ENCODE assay signal across 8 cellular contexts in genomic region chr6:107132330-107132954, GRCh38. TPM values are rescaled to one million over a fixed set of nuclear protein-coding genes. Genes with fewer than 3 reads are reported as not detected.
A peak's percentile ranks its signal among the peaks of the same experiment; 100 is the strongest.
DNase-seq lines count a peak whose midpoint lies in the region; ATAC-seq and TF ChIP-seq lines count a peak whose summit lies in the region.

No MANE protein-coding gene starts in this region.

- DNase-seq in A673 (ENCODE audit: low spot score) (peak; percentile 43), GM06990 (ENCODE audit: extremely low read depth, insufficient read length) (no peak), RKO (ENCODE audit: low spot score) (peak; percentile 55), epithelial cell of esophagus (ENCODE audit: low read depth) (peak; percentile 16), spleen (no peak), A172 (ENCODE audit: low spot score) (no peak), sciatic nerve (ENCODE audit: low spot score) (no peak)

- ATAC-seq in GM21786 (IDR thresholded peaks at IDR 0.05; ENCODE audit: unreplicated experiment), result no peak
- ATAC-seq in sciatic nerve, result no peak

- H3K27ac ChIP-seq in A673 (ENCODE audit: low read depth, low read length, poor library complexity, severe bottlenecking) (no peak overlapping the region), spleen (no peak overlapping the region)

- no TSS peak for BruUV-seq in A673 (replicated peaks; lab: Mats Ljungman, UMichigan)

- H3K9me3 ChIP-seq in A673 (ENCODE audit: low read depth, low read length, poor library complexity, severe bottlenecking) (no peaks in the 10 kb centered on the region), spleen (no peaks in the 10 kb centered on the region)

- no peaks in the 10 kb centered on the region for H3K4me1 ChIP-seq in A673 (ENCODE audit: insufficient read depth, low read length, poor library complexity, severe bottlenecking)
- no peaks in the 10 kb centered on the region for H3K4me1 ChIP-seq in spleen

- POLR2A ChIA-PET in A673 (lab: Charles Lee; ENCODE audit: low non-redundant PET), result no interaction called here

- intact Hi-C loops in A673 (cut with micrococcal nuclease; ENCODE audit: unreplicated experiment), result loop anchor here (1.0 to 10.0 kb wide), 2 partner anchors 542 to 572 kb away; no protein-coding TSS in a partner anchor
- intact Hi-C loops in spleen (cut with DNase I; ENCODE audit: low total_unique reads), result no loop called here
- intact Hi-C loops in sciatic nerve (cut with DNase I), result loop anchor here (5.0 kb wide), 1 partner anchor 535 kb away; no protein-coding TSS in a partner anchor

- peak; percentile 59 for TF ChIP-seq CTCF in A673 (conservative IDR thresholded peaks at IDR 0.05; ENCODE audit: low read depth, low read length)
- peak; percentile 49 for TF ChIP-seq CTCF in GM06990 (IDR thresholded peaks at IDR 0.05; ENCODE audit: insufficient read depth, low read length, poor library complexity, severe bottlenecking)
- TF ChIP-seq CTCF in epithelial cell of esophagus (IDR thresholded peaks at IDR 0.05; ENCODE audit: insufficient read depth, low read depth, low read length, missing control alignments), result peak; percentile 47
- TF ChIP-seq CTCF in spleen (IDR thresholded peaks at IDR 0.05 in 8 of 11, conservative IDR thresholded peaks at IDR 0.05 in 3 of 11), result peak in 6 of 11 experiments; percentile 14 to 54 (median 34)

- CTCF ChIA-PET in A673 (lab: Charles Lee), result interaction anchor here (0.7 kb wide), 1 partner anchor 357 kb away, joined by 3 read pairs; no protein-coding TSS in a partner anchor

- no peak overlapping the region for H3K4me3 ChIP-seq in A673 (ENCODE audit: low read depth, low read length, poor library complexity, severe bottlenecking)
- H3K4me3 ChIP-seq in GM06990 (replicated peaks; ENCODE audit: low read depth, low read length), result no peak overlapping the region
- H3K4me3 ChIP-seq in epithelial cell of esophagus (ENCODE audit: low read length), result no peak overlapping the region
- H3K4me3 ChIP-seq in spleen, result no peak overlapping the region

- no peak for TF ChIP-seq POLR2A in spleen (IDR thresholded peaks at IDR 0.05)

- H3K36me3 ChIP-seq in A673 (ENCODE audit: insufficient read depth, low read length, poor library complexity, severe bottlenecking) (no peaks in the 10 kb centered on the region), GM06990 (ENCODE audit: control insufficient read depth, insufficient read depth, low read length) (no peaks in the 10 kb centered on the region), spleen (no peaks in the 10 kb centered on the region)

- 46 to 53% (median 49%) methylated on average over 8 of the region's 8 CpGs for WGBS in spleen, 5 donors

- no peaks in the 10 kb centered on the region for H3K27me3 ChIP-seq in A673 (replicated peaks; ENCODE audit: insufficient read depth, low read depth, low read length, poor library complexity)
- no peaks in the 10 kb centered on the region for H3K27me3 ChIP-seq in GM06990 (replicated peaks; ENCODE audit: control insufficient read depth, insufficient read depth, low read length)
- H3K27me3 ChIP-seq in spleen (replicated peaks in 1 of 7), result no peaks in the 10 kb centered on the region

RNA-seq across cellular contexts. Expression of gene BEND3, which starts 17.1 kb away (rescaled TPM):
- total RNA-seq in A673 (2021) (9.9 and 10.9 TPM in 2 replicates), spleen (1 to 10 TPM; 1.5 to 2.6 (median 2.2) TPM), sciatic nerve (2.4 TPM)
- polyA plus RNA-seq in spleen, result under 1 TPM; 0.37 to 0.83 (median 0.64) TPM
- total RNA-seq in A172 (2014; rRNA removed; shearing (Covaris generic)), result 2.3 and 3.5 TPM in 2 replicates

Comparison
In these comparisons a context has a peak if more than half of its experiments do, and no peak if none do; other contexts are left out.
1. DNase-seq: peak in A673 (single experiment), RKO (single experiment) and epithelial cell of esophagus (single experiment); none in GM06990 (single experiment), spleen (single experiment), A172 (single experiment) and sciatic nerve (single experiment).
2. Peak in every context shown above with its lines, with median percentiles within 50 percentile points of each other: CTCF ChIP-seq.